8 cellular contexts compared by ENCODE assay signal in the genomic region with DNA sequence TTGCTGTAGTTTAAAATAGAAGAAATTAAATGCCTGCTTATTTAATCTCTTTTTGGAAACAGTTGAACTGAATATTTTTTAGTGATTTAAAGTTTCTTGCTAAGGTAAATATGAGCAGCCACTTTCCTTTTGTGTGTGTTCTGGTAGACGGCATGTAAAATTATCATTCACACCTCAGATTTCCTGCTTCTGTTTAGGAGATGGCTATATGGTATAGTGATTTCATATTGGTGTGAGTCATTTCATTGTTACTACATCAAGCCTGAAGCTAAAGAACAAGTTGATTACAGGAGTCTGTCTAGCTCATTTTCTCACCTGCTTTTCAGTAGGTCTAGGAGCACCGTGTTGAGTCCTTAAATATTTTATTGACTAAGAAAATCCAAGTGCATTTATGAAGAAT. TPM values are rescaled to one million over a fixed set of nuclear protein-coding genes. Genes with fewer than 3 reads are reported as not detected.
DNase-seq lines count a peak whose midpoint lies in the region; ATAC-seq and TF ChIP-seq lines count a peak whose summit lies in the region.

No MANE protein-coding gene starts in this region.

- no peaks in the 10 kb centered on the region; the same call in 1 of the 2 replicates for H3K36me3 ChIP-seq in DND-41 (ENCODE audit: insufficient read depth, low read length)
- no peaks in the 10 kb centered on the region for H3K36me3 ChIP-seq in mucosa of descending colon (ENCODE audit: low read depth)
- H3K36me3 ChIP-seq in thyroid gland, result no peaks in the 10 kb centered on the region

- H3K27ac Mint-ChIP-seq in HFFc6, result peak overlapping the region; percentile 62; the same call in 1 of the 2 replicates
- H3K27ac Mint-ChIP-seq in activated CD8-positive, alpha-beta T cell treated with anti-CD3 and anti-CD28 coated beads, Interleukin-2, amount 10 ng/mL, durations not matched to agents 7 days and 5 days, result peak overlapping the region; percentile 64

- peak overlapping the region; percentile 76 for H3K4me3 Mint-ChIP-seq in HFFc6
- peak overlapping the region; percentile 60 for H3K4me3 Mint-ChIP-seq in activated CD8-positive, alpha-beta T cell treated with anti-CD3 and anti-CD28 coated beads, Interleukin-2, amount 10 ng/mL, durations not matched to agents 7 days and 5 days

- CTCF ChIA-PET in activated CD8-positive, alpha-beta T cell treated with anti-CD3 and anti-CD28 coated beads, Interleukin-2, amount 10 ng/mL, durations not matched to agents 7 days and 5 days (lab: Charles Lee), result interaction anchor here (0.9 to 3.0 kb wide), 2 partner anchors 10 to 55 kb away, joined by 3 to 11 read pairs; no protein-coding TSS in a partner anchor

- H3K27ac ChIP-seq in DND-41 (ENCODE audit: low read length) (no peak overlapping the region), thyroid gland (no peak overlapping the region)

- ATAC-seq in DND-41 (ENCODE audit: insufficient read depth, low read depth), result no peak
- ATAC-seq in activated CD8-positive, alpha-beta T cell treated with anti-CD3 and anti-CD28 coated beads, Interleukin-2, amount 10 ng/mL, durations not matched to agents 7 days and 5 days, result peak; percentile 24
- ATAC-seq in mucosa of descending colon, result peak; percentile 62
- ATAC-seq in GM19467 (IDR thresholded peaks at IDR 0.05; ENCODE audit: unreplicated experiment), result no peak
- ATAC-seq in GM19455 (IDR thresholded peaks at IDR 0.05; ENCODE audit: unreplicated experiment), result no peak
- ATAC-seq in GM18873 (IDR thresholded peaks at IDR 0.05; ENCODE audit: low FRiP score, unreplicated experiment), result no peak

- H3K4me3 ChIP-seq in DND-41 (ENCODE audit: low read depth in 1 of 2, low read length in 2 of 2) (no peak overlapping the region), mucosa of descending colon (no peak overlapping the region), thyroid gland (replicated peaks in 1 of 3) (no peak overlapping the region)

- H3K9me3 ChIP-seq in DND-41 (ENCODE audit: insufficient read depth, low read length, severe bottlenecking) (no peaks in the 10 kb centered on the region), mucosa of descending colon (no peaks in the 10 kb centered on the region), thyroid gland (no peaks in the 10 kb centered on the region)

- peaks cover 72% of the 10 kb centered on the region for H3K79me2 ChIP-seq in DND-41 (ENCODE audit: insufficient read depth, low read length)

- TF ChIP-seq POLR2A in thyroid gland (IDR thresholded peaks at IDR 0.05), result no peak

- H3K9ac ChIP-seq in DND-41 (ENCODE audit: low read depth, low read length), result no peak overlapping the region

- intact Hi-C loops in mucosa of descending colon (cut with DNase I, micrococcal nuclease), result no loop called here
- intact Hi-C loops in thyroid gland (cut with DNase I), result no loop called here

- DNase-seq in DND-41, result no peak
- DNase-seq in HFFc6, result peak; percentile 33
- DNase-seq in activated CD8-positive, alpha-beta T cell treated with anti-CD3 and anti-CD28 coated beads, Interleukin-2, amount 10 ng/mL, durations not matched to agents 7 days and 5 days, result no peak
- no peak for DNase-seq in mucosa of descending colon
- DNase-seq in thyroid gland, result no peak

- no peaks in the 10 kb centered on the region for H3K9me3 Mint-ChIP-seq in HFFc6
- H3K9me3 Mint-ChIP-seq in activated CD8-positive, alpha-beta T cell treated with anti-CD3 and anti-CD28 coated beads, Interleukin-2, amount 10 ng/mL, durations not matched to agents 7 days and 5 days (ENCODE audit: insufficient read depth), result no peaks in the 10 kb centered on the region

- H3K27me3 Mint-ChIP-seq in HFFc6 (ENCODE audit: insufficient read depth), result peaks cover 5% of the 10 kb centered on the region
- H3K27me3 Mint-ChIP-seq in activated CD8-positive, alpha-beta T cell treated with anti-CD3 and anti-CD28 coated beads, Interleukin-2, amount 10 ng/mL, durations not matched to agents 7 days and 5 days (ENCODE audit: low read depth), result no peaks in the 10 kb centered on the region

- H3K27me3 ChIP-seq in DND-41 (ENCODE audit: insufficient read depth, low read length, poor library complexity) (no peaks in the 10 kb centered on the region), thyroid gland (no peaks in the 10 kb centered on the region)

- no peak overlapping the region for H2AFZ ChIP-seq in DND-41 (ENCODE audit: low read depth, low read length)

- POLR2A ChIA-PET in activated CD8-positive, alpha-beta T cell treated with anti-CD3 and anti-CD28 coated beads, Interleukin-2, amount 10 ng/mL, durations not matched to agents 7 days and 5 days (lab: Charles Lee), result no interaction called here

- H3K4me1 Mint-ChIP-seq in HFFc6 (ENCODE audit: low read depth), result peaks cover 53% of the 10 kb centered on the region
- H3K4me1 Mint-ChIP-seq in activated CD8-positive, alpha-beta T cell treated with anti-CD3 and anti-CD28 coated beads, Interleukin-2, amount 10 ng/mL, durations not matched to agents 7 days and 5 days (ENCODE audit: low read depth), result peaks cover 54% of the 10 kb centered on the region

- H4K20me1 ChIP-seq in DND-41 (ENCODE audit: insufficient read depth, low read length), result 0 out of 2 replicates have a peak, but pooled peaks cover 5% of the 10 kb centered on the region

- TF ChIP-seq CTCF in DND-41 (IDR thresholded peaks at IDR 0.05; ENCODE audit: borderline replicate concordance, extremely low read depth, low read length, poor library complexity, severe bottlenecking), result no peak
- no peak for TF ChIP-seq CTCF in HFFc6 (IDR thresholded peaks at IDR 0.05)
- TF ChIP-seq CTCF in mucosa of descending colon (IDR thresholded peaks at IDR 0.05), result no peak
- no peak for TF ChIP-seq CTCF in thyroid gland (IDR thresholded peaks at IDR 0.05)

- no peaks in the 10 kb centered on the region for H3K36me3 Mint-ChIP-seq in HFFc6 (ENCODE audit: low read depth)
- H3K36me3 Mint-ChIP-seq in activated CD8-positive, alpha-beta T cell treated with anti-CD3 and anti-CD28 coated beads, Interleukin-2, amount 10 ng/mL, durations not matched to agents 7 days and 5 days (ENCODE audit: low read depth), result peaks cover 13% of the 10 kb centered on the region

- 58 to 64% methylated on average over 2 of the region's 2 CpGs for WGBS in thyroid gland, 2 donors

- peak overlapping the region; percentile 88; the same call in 1 of the 2 replicates for H3K4me2 ChIP-seq in DND-41 (ENCODE audit: insufficient read depth, low read length)

- H3K4me1 ChIP-seq in DND-41 (ENCODE audit: insufficient read depth, low read length), result peaks cover 24% of the 10 kb centered on the region
- peaks cover 12% of the 10 kb centered on the region for H3K4me1 ChIP-seq in mucosa of descending colon (ENCODE audit: low read depth)
- H3K4me1 ChIP-seq in thyroid gland, result peaks cover 0 to 13% of the 10 kb centered on the region in 2 donors

RNA-seq across cellular contexts. Expression of a gene that starts 2.2 kb away (rescaled TPM):
- total RNA-seq in HFFc6 (2021; fragmentation: NEBNext Ultra II Directional; extraction: Animal tissue kit (Norgen Biotek cat#: 25700)), result 10 to 100 TPM; 39.4 to 44.7 (median 41.0) TPM
- 10 to 100 TPM; 50.7 to 60.4 TPM for total RNA-seq in activated CD8-positive, alpha-beta T cell treated with anti-CD3 and anti-CD28 coated beads, Interleukin-2, amount 10 ng/mL, durations not matched to agents 7 days and 5 days
- 10 to 100 TPM; 33.3 to 57.6 (median 46.0) TPM for total RNA-seq in mucosa of descending colon
- total RNA-seq in thyroid gland, result 10 to 100 TPM; 36.7 to 68.3 (median 54.9) TPM

RNA-seq across cellular contexts. Expression of a gene that starts 43.6 kb away (rescaled TPM):
- 10 to 100 TPM; 53.3 to 71.7 (median 60.9) TPM for total RNA-seq in HFFc6 (2021; fragmentation: NEBNext Ultra II Directional; extraction: Animal tissue kit (Norgen Biotek cat#: 25700))
- total RNA-seq in activated CD8-positive, alpha-beta T cell treated with anti-CD3 and anti-CD28 coated beads, Interleukin-2, amount 10 ng/mL, durations not matched to agents 7 days and 5 days, result 10 to 100 TPM; 38.4 to 41.8 TPM
- 10 to 100 TPM; 25.1 to 67.2 (median 30.6) TPM for total RNA-seq in mucosa of descending colon
- 10 to 100 TPM; 34.2 to 46.2 (median 40.3) TPM for total RNA-seq in thyroid gland

RNA-seq across cellular contexts. Expression of a gene that starts 56.5 kb away (rescaled TPM):
- 10 to 100 TPM; 27.0 to 30.4 (median 29.4) TPM for total RNA-seq in HFFc6 (2021; fragmentation: NEBNext Ultra II Directional; extraction: Animal tissue kit (Norgen Biotek cat#: 25700))
- 10 to 100 TPM; 48.4 to 50.2 TPM for total RNA-seq in activated CD8-positive, alpha-beta T cell treated with anti-CD3 and anti-CD28 coated beads, Interleukin-2, amount 10 ng/mL, durations not matched to agents 7 days and 5 days
- total RNA-seq in mucosa of descending colon (10 to 100 TPM; 18.8 to 27.6 (median 23.5) TPM), thyroid gland (10 to 100 TPM; 36.8 to 56.7 (median 46.4) TPM)

Comparison
In these comparisons a context has a peak if more than half of its experiments do, and no peak if none do; other contexts are left out.
1. ATAC-seq: peak in activated CD8-positive, alpha-beta T cell treated with anti-CD3 and anti-CD28 coated beads, Interleukin-2, amount 10 ng/mL, durations not matched to agents 7 days and 5 days (single experiment) and mucosa of descending colon (single experiment); none in DND-41 (single experiment), GM19467 (single experiment), GM19455 (single experiment) and GM18873 (single experiment).